ENCODE assay signal across 28 cellular contexts in the genomic region with DNA sequence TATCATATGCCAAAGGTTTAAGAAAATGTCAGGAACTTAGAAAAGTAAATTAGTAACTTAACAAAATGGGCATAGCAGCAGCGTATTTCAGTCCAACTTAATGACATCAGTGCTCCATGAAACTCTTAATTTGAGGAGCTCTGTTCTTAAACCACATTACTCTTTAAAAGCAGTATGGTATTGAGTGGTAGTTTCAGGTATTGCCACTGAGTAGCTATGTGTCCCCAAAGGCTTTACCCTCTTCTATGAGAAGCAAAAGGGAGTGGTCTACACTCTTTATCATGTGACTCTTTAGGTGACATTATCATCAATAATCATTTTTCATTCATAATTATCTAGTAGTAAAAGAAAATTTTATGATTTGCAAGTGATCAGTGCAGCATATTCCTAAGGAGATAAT.
"Had no signal": no experiment of that assay in that cellular context is flagged by ENCODE, and none has a peak within 500 bp of the region (broad histone marks: within the 10 kb centered on the region; RNA-seq: fewer than 3 reads in every experiment).

No MANE protein-coding gene starts in this region.

- H3K27ac ChIP-seq: neural progenitor cell, ovary, parathyroid adenoma, psoas muscle, right lobe of liver, sigmoid colon, stomach, thoracic aorta, thyroid gland, tibial nerve, upper lobe of left lung, vagina had no signal

- H3K27me3 Mint-ChIP-seq: naive thymus-derived CD4-positive, alpha-beta T cell; progenitor cell of endocrine pancreas; stimulated activated naive B cell treated with anti-CD40 and anti-IgM and Interleukin-4, amounts not matched to agents 10 μg/mL and 1 μg/mL and 100 μg/mL, for 72 hours had no signal

- H3K27ac Mint-ChIP-seq: nephron, neural progenitor cell, progenitor cell of endocrine pancreas had no signal

- DNase-seq: naive thymus-derived CD4-positive, alpha-beta T cell; occipital lobe; ovary; posterior cingulate gyrus; psoas muscle; right cardiac atrium; right lobe of liver; sigmoid colon; small intestine; stimulated activated CD4-positive, alpha-beta T cell treated with anti-CD3 and anti-CD28 coated beads, Interleukin-15, amount 100 ng/mL, for 24 hours; stimulated activated CD4-positive, alpha-beta T cell treated with anti-CD3 and anti-CD28 coated beads, Interleukin-2, amount 100 ng/mL, for 24 hours; stimulated activated CD4-positive, alpha-beta T cell treated with anti-CD3 and anti-CD28 coated beads, Interleukin-2, amount 100 ng/mL, for 48 hours; stimulated activated CD4-positive, alpha-beta T cell treated with anti-CD3 and anti-CD28 coated beads, Interleukin-4, amount 100 ng/mL, for 24 hours; stimulated activated naive B cell treated with anti-CD40 and anti-IgM and Interleukin-4, amounts not matched to agents 10 μg/mL and 1 μg/mL and 100 μg/mL, for 72 hours; stimulated activated naive CD4-positive, alpha-beta T cell treated with Interleukin-2 at 50 U/mL for 16 hours; stomach; thyroid gland; trophoblast cell; upper lobe of left lung had no signal

- H3K4me3 Mint-ChIP-seq: naive thymus-derived CD4-positive, alpha-beta T cell; nephron; neural progenitor cell; stimulated activated effector memory CD8-positive, alpha-beta T cell treated with anti-CD3 and anti-CD28 coated beads, Interleukin-12 subunit alpha, Interleukin-12 subunit beta, amount 100 ng/mL, for 72 hours; stimulated activated naive B cell treated with anti-CD40 and anti-IgM and Interleukin-4, amounts not matched to agents 10 μg/mL and 1 μg/mL and 100 μg/mL, for 72 hours had no signal

- H3K9me3 ChIP-seq: ovary, psoas muscle, right lobe of liver, sigmoid colon, stomach, thoracic aorta, thyroid gland, upper lobe of left lung, vagina had no signal

- H3K9ac ChIP-seq: neural progenitor cell, parathyroid adenoma had no signal

- H3K4me2 ChIP-seq: neural progenitor cell had no signal

- H3K9me3 Mint-ChIP-seq: nephron had no signal

- H3K4me3 ChIP-seq: neural progenitor cell, ovary, psoas muscle, right lobe of liver, sigmoid colon, stomach, thoracic aorta, thyroid gland, tibial nerve, upper lobe of left lung, vagina had no signal

- FAIRE-seq: small intestine, urothelium cell line had no signal

- H3K27me3 ChIP-seq: neural progenitor cell, ovary, right lobe of liver, sigmoid colon, stomach, thyroid gland, tibial nerve, upper lobe of left lung, vagina had no signal

- H3K4me1 Mint-ChIP-seq: neural progenitor cell had no signal

- ATAC-seq: naive thymus-derived CD4-positive, alpha-beta T cell; psoas muscle; right cardiac atrium; right lobe of liver; stimulated activated naive B cell treated with anti-CD40 and anti-IgM and Interleukin-4, amounts not matched to agents 10 μg/mL and 1 μg/mL and 100 μg/mL, for 72 hours had no signal

- H3K79me2 ChIP-seq: parathyroid adenoma had no signal

- H3K36me3 ChIP-seq: neural progenitor cell, ovary had no signal

- H2AFZ ChIP-seq: neural progenitor cell, parathyroid adenoma had no signal

- H3K4me1 ChIP-seq: neural progenitor cell, parathyroid adenoma, psoas muscle, right lobe of liver, sigmoid colon, stomach, thyroid gland, tibial nerve, upper lobe of left lung, vagina had no signal
